ENCODE assay signal across 28 cellular contexts in the genomic region with DNA sequence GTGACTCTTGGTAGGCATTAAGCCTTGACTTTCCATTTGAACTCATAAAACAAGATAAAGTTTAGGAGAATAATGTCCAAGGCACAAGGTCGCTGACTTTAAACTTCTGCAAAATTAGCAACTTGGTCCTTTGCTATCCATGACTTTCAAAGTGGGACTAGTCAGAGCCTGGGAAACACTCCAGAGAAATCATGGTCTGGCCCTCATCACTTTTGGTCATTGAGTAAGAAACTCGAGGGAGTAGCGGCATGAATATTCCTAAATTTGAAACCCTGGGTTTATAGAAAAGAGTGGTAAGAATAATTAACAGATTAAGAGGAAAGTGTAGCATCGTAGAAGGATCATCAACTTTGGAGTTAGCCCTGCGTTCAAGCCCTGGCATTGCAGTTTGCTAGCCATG.
"Had no signal": no experiment of that assay in that cellular context is flagged by ENCODE, and none has a peak within 500 bp of the region (broad histone marks: within the 10 kb centered on the region; RNA-seq: fewer than 3 reads in every experiment).

No MANE protein-coding gene starts in this region.

- H3K27ac ChIP-seq: esophagus muscularis mucosa, gastroesophageal sphincter, hepatocyte, pancreas, prostate gland, sigmoid colon, stomach, transverse colon, VCaP had no signal

- H3K27ac Mint-ChIP-seq: activated naive CD8-positive, alpha-beta T cell; dendritic cell treated with granulocyte-macrophage colony-stimulating factor and Interleukin-4, amounts not matched to agents 40 ng/mL and 50 ng/mL, for 4 days; naive thymus-derived CD4-positive, alpha-beta T cell; stimulated activated naive B cell treated with anti-CD40 and anti-IgM and Interleukin-4, amounts not matched to agents 10 μg/mL and 1 μg/mL and 100 μg/mL, for 72 hours had no signal

- H3K9me3 ChIP-seq: adrenal gland, esophagus muscularis mucosa, gastroesophageal sphincter, pancreas, prostate gland, sigmoid colon, stomach, transverse colon had no signal

- H3K27me3 Mint-ChIP-seq: activated naive CD8-positive, alpha-beta T cell had no signal

- H3K4me1 ChIP-seq: esophagus muscularis mucosa, gastroesophageal sphincter, pancreas, prostate gland, sigmoid colon, transverse colon had no signal

- H3K4me3 Mint-ChIP-seq: activated naive CD8-positive, alpha-beta T cell; dendritic cell treated with granulocyte-macrophage colony-stimulating factor and Interleukin-4, amounts not matched to agents 40 ng/mL and 50 ng/mL, for 4 days; naive thymus-derived CD4-positive, alpha-beta T cell; stimulated activated naive B cell treated with anti-CD40 and anti-IgM and Interleukin-4, amounts not matched to agents 10 μg/mL and 1 μg/mL and 100 μg/mL, for 72 hours had no signal

- H3K36me3 Mint-ChIP-seq: activated naive CD8-positive, alpha-beta T cell; naive thymus-derived CD4-positive, alpha-beta T cell had no signal

- H3K4me3 ChIP-seq: adrenal gland, esophagus muscularis mucosa, gastroesophageal sphincter, hepatocyte, pancreas, prostate gland, sigmoid colon, stomach, transverse colon had no signal

- DNase-seq: activated CD4-positive, alpha-beta T cell treated with anti-CD3 and anti-CD28 coated beads for 4 hours; activated CD4-positive, alpha-beta T cell treated with anti-CD3 and anti-CD28 coated beads, Interleukin-2, amount 50 U/mL, for 4 hours; activated effector memory CD4-positive, alpha-beta T cell treated with Interleukin-2 at 50 U/mL for 16 hours; activated naive CD4-positive, alpha-beta T cell treated with Interleukin-2 at 50 U/mL for 16 hours; central memory CD4-positive, alpha-beta T cell; effector CD4-positive, alpha-beta T cell; left colon; mammary epithelial cell; midbrain; naive thymus-derived CD4-positive, alpha-beta T cell; pancreas; retina; sigmoid colon; small intestine; stimulated activated CD4-positive, alpha-beta T cell treated with anti-CD3 and anti-CD28 coated beads, Interleukin-15, amount 100 ng/mL, for 24 hours; stimulated activated CD4-positive, alpha-beta T cell treated with anti-CD3 and anti-CD28 coated beads, Interleukin-2, amount 100 ng/mL, for 24 hours; stimulated activated naive B cell treated with anti-CD40 and anti-IgM and Interleukin-4, amounts not matched to agents 10 μg/mL and 1 μg/mL and 100 μg/mL, for 72 hours; stomach; T-helper 9 cell; transverse colon had no signal

- H3K36me3 ChIP-seq: adrenal gland, esophagus muscularis mucosa, gastroesophageal sphincter, pancreas, prostate gland, sigmoid colon, stomach, transverse colon had no signal

- H3K27me3 ChIP-seq: adrenal gland, esophagus muscularis mucosa, gastroesophageal sphincter, hepatocyte, pancreas, sigmoid colon, stomach, transverse colon had no signal
